Comparison of ENCODE assay signal across 1 cellular context in genomic region chr3:179555604-179556003, GRCh38.
TF ChIP-seq lines count a peak whose summit lies in the region.

No MANE protein-coding gene starts in this region.

TF ChIP-seq in GM23338, 12 proteins besides CTCF, POLR2A, EP300 and RAD21 (continued from another document):
- TF ChIP-seq ZNF462 (CRISPR knock-in tag; IDR thresholded peaks at IDR 0.05) (no peak), ZNF331 (CRISPR knock-in tag; IDR thresholded peaks at IDR 0.05; ENCODE audit: low read depth) (no peak), ETS1 (IDR thresholded peaks at IDR 0.05) (no peak), JUNB (IDR thresholded peaks at IDR 0.05; ENCODE audit: unreplicated experiment) (no peak), POLR2AphosphoS5 (IDR thresholded peaks at IDR 0.05; ENCODE audit: low read depth) (no peak)
- TF ChIP-seq, protein P1, sequence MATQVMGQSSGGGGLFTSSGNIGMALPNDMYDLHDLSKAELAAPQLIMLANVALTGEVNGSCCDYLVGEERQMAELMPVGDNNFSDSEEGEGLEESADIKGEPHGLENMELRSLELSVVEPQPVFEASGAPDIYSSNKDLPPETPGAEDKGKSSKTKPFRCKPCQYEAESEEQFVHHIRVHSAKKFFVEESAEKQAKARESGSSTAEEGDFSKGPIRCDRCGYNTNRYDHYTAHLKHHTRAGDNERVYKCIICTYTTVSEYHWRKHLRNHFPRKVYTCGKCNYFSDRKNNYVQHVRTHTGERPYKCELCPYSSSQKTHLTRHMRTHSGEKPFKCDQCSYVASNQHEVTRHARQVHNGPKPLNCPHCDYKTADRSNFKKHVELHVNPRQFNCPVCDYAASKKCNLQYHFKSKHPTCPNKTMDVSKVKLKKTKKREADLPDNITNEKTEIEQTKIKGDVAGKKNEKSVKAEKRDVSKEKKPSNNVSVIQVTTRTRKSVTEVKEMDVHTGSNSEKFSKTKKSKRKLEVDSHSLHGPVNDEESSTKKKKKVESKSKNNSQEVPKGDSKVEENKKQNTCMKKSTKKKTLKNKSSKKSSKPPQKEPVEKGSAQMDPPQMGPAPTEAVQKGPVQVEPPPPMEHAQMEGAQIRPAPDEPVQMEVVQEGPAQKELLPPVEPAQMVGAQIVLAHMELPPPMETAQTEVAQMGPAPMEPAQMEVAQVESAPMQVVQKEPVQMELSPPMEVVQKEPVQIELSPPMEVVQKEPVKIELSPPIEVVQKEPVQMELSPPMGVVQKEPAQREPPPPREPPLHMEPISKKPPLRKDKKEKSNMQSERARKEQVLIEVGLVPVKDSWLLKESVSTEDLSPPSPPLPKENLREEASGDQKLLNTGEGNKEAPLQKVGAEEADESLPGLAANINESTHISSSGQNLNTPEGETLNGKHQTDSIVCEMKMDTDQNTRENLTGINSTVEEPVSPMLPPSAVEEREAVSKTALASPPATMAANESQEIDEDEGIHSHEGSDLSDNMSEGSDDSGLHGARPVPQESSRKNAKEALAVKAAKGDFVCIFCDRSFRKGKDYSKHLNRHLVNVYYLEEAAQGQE (IDR thresholded peaks at IDR 0.05; ENCODE audit: unreplicated experiment) = no peak
TF ChIP-seq in GM23338: peak in this region for 0.
